Comparison of ENCODE assay signal across 8 cellular contexts in genomic region chrX:76253432-76253831, GRCh38.
DNase-seq lines count a peak whose midpoint lies in the region; ATAC-seq, FAIRE-seq and TF ChIP-seq lines count a peak whose summit lies in the region.

No MANE protein-coding gene starts in this region.

- peak; percentile 64 to 71 for TF ChIP-seq RAD21 in A549 (conservative IDR thresholded peaks at IDR 0.05 in 1 of 2, IDR thresholded peaks at IDR 0.05 in 1 of 2)

- H3K36me3 ChIP-seq in GM06990 (ENCODE audit: control insufficient read depth, insufficient read depth, low read length), result no peaks in the 10 kb centered on the region

- H3K4me3 ChIP-seq in A549 (no peak overlapping the region), GM06990 (replicated peaks; ENCODE audit: low read depth, low read length) (no peak overlapping the region), fibroblast of villous mesenchyme (ENCODE audit: low read depth, low read length) (no peak overlapping the region)

- H3K9me3 Mint-ChIP-seq in HFFc6, result no peaks in the 10 kb centered on the region
- H3K9me3 Mint-ChIP-seq in activated CD8-positive, alpha-beta T cell treated with anti-CD3 and anti-CD28 coated beads for 36 hours, result no peaks in the 10 kb centered on the region

- TF ChIP-seq CTCF in A549 (IDR thresholded peaks at IDR 0.05) (peak; percentile 39; the same call in 2 of the 3 replicates), GM06990 (IDR thresholded peaks at IDR 0.05; ENCODE audit: insufficient read depth, low read length, poor library complexity, severe bottlenecking) (peak; percentile 53), HFFc6 (IDR thresholded peaks at IDR 0.05) (peak; percentile 61), fibroblast of villous mesenchyme (IDR thresholded peaks at IDR 0.05; ENCODE audit: insufficient read depth, low read depth, low read length) (peak; percentile 65)
- TF ChIP-seq CTCF in activated CD8-positive, alpha-beta T cell treated with anti-CD3 and anti-CD28 coated beads for 36 hours (IDR thresholded peaks at IDR 0.05), result peak; percentile 17

- no peak overlapping the region for H3K4me2 ChIP-seq in A549

- no peaks in the 10 kb centered on the region for H3K9me3 ChIP-seq in A549

- intact Hi-C loops in activated CD8-positive, alpha-beta T cell treated with anti-CD3 and anti-CD28 coated beads for 36 hours (cut with micrococcal nuclease), result no loop called here

- H3K27ac ChIP-seq in A549, result no peak overlapping the region

- H3K27me3 ChIP-seq in GM06990 (replicated peaks; ENCODE audit: control insufficient read depth, insufficient read depth, low read length), result no peaks in the 10 kb centered on the region

- no peak for FAIRE-seq in A549 (lab: Jason Lieb, UNC)

- TF ChIP-seq POLR2A in A549 (IDR thresholded peaks at IDR 0.05; ENCODE audit: low read length), result no peak

- TF ChIP-seq EP300 in A549 (IDR thresholded peaks at IDR 0.05), result no peak

- 3% methylated on average over 3 of the region's 3 CpGs for WGBS in A549 (ENCODE audit: missing lambda C conversion rate)

- no peak overlapping the region for H3K4me3 Mint-ChIP-seq in HFFc6
- H3K4me3 Mint-ChIP-seq in activated CD8-positive, alpha-beta T cell treated with anti-CD3 and anti-CD28 coated beads for 36 hours, result no peak overlapping the region

- POLR2A ChIA-PET in A549 (lab: Yijun Ruan, JAX), result interaction anchor here (1.2 kb wide), 1 partner anchor 80 kb away, joined by 3 read pairs; the partner anchor contains the start of gene PBDC1
- POLR2A ChIA-PET in activated CD8-positive, alpha-beta T cell treated with anti-CD3 and anti-CD28 coated beads for 36 hours (lab: Charles Lee), result interaction anchor here (1.2 kb wide), 1 partner anchor 80 kb away, joined by 3 read pairs; no protein-coding TSS in a partner anchor

- H3K27me3 Mint-ChIP-seq in HFFc6 (ENCODE audit: insufficient read depth), result no peaks in the 10 kb centered on the region
- H3K27me3 Mint-ChIP-seq in activated CD8-positive, alpha-beta T cell treated with anti-CD3 and anti-CD28 coated beads for 36 hours, result no peaks in the 10 kb centered on the region

- H3K4me1 ChIP-seq in A549, result no peaks in the 10 kb centered on the region

- CTCF ChIA-PET in A549 (lab: Yijun Ruan, JAX), result interaction anchor here (1.2 to 1.3 kb wide), 3 partner anchors 11 to 94 kb away, joined by 3 to 6 read pairs (median 5); no protein-coding TSS in a partner anchor
- CTCF ChIA-PET in activated CD8-positive, alpha-beta T cell treated with anti-CD3 and anti-CD28 coated beads for 36 hours (lab: Charles Lee), result interaction anchor here (1.3 to 2.6 kb wide), 6 partner anchors 33 to 268 kb away, joined by 4 to 9 read pairs (median 4); partner anchors contain the start of gene PBDC1

- peak; percentile 15 to 53 for DNase-seq in A549 (ENCODE audit: low read depth in 1 of 2, low spot score in 1 of 2)
- no peak for DNase-seq in GM06990 (ENCODE audit: extremely low read depth, insufficient read length)
- DNase-seq in HFFc6, result peak; percentile 26
- peak; percentile 21 for DNase-seq in NCI-H1105 treated with DMSO at 0.1 percent for 48 hours (lab: John Stamatoyannopoulos, UW)
- DNase-seq in activated CD8-positive, alpha-beta T cell treated with anti-CD3 and anti-CD28 coated beads for 36 hours, result peak; percentile 54
- DNase-seq in fibroblast of villous mesenchyme (ENCODE audit: low read depth), result peak; percentile 58
- peak; percentile 49 for DNase-seq in pons (ENCODE audit: low spot score)
- no peak for DNase-seq in islet precursor cell

- peak; percentile 88 to 94 for ATAC-seq in A549
- ATAC-seq in activated CD8-positive, alpha-beta T cell treated with anti-CD3 and anti-CD28 coated beads for 36 hours, result peak; percentile 85

- no peaks in the 10 kb centered on the region for H3K36me3 Mint-ChIP-seq in HFFc6 (ENCODE audit: low read depth)
- no peaks in the 10 kb centered on the region for H3K36me3 Mint-ChIP-seq in activated CD8-positive, alpha-beta T cell treated with anti-CD3 and anti-CD28 coated beads for 36 hours (ENCODE audit: low read depth)

- no peak overlapping the region for H3K27ac Mint-ChIP-seq in HFFc6
- H3K27ac Mint-ChIP-seq in activated CD8-positive, alpha-beta T cell treated with anti-CD3 and anti-CD28 coated beads for 36 hours, result no peak overlapping the region

- no peaks in the 10 kb centered on the region for H3K4me1 Mint-ChIP-seq in HFFc6 (ENCODE audit: low read depth)
- H3K4me1 Mint-ChIP-seq in activated CD8-positive, alpha-beta T cell treated with anti-CD3 and anti-CD28 coated beads for 36 hours (ENCODE audit: low read depth), result no peaks in the 10 kb centered on the region

TF ChIP-seq in A549, 52 proteins besides CTCF, POLR2A, EP300 and RAD21:
- TF ChIP-seq POLR2AphosphoS2 (conservative IDR thresholded peaks at IDR 0.05; ENCODE audit: low read length) (no peak), SMC3 (IDR thresholded peaks at IDR 0.05) (peak; percentile 25; the same call in 1 of the 3 replicates)

Comparison
In these comparisons a context has a peak if more than half of its experiments do, and no peak if none do; other contexts are left out.
1. DNase-seq: peak in A549 (2 of 2), HFFc6 (single experiment), NCI-H1105 treated with DMSO at 0.1 percent for 48 hours (single experiment), activated CD8-positive, alpha-beta T cell treated with anti-CD3 and anti-CD28 coated beads for 36 hours (single experiment), fibroblast of villous mesenchyme (single experiment) and pons (single experiment); none in GM06990 (single experiment) and islet precursor cell (single experiment).
2. Peak in every context shown above with its lines, with median percentiles within 50 percentile points of each other: CTCF ChIP-seq.